ENCODE assay signal across 21 cellular contexts in genomic region chr20:64000906-64001305, GRCh38.
"Had no signal": no experiment of that assay in that cellular context is flagged by ENCODE, and none has a peak within 500 bp of the region (broad histone marks: within the 10 kb centered on the region; RNA-seq: fewer than 3 reads in every experiment).

No MANE protein-coding gene starts in this region.

- DNase-seq: activated CD4-positive, alpha-beta memory T cell treated with anti-CD3 and anti-CD28 coated beads, Interleukin-2, amount 10 ng/mL, durations not matched to agents 7 days and 5 days; activated CD4-positive, alpha-beta T cell treated with anti-CD3 and anti-CD28 coated beads for 48 hours; activated CD4-positive, CD25-positive, alpha-beta regulatory T cell; activated CD8-positive, alpha-beta memory T cell treated with anti-CD3 and anti-CD28 coated beads, Interleukin-2, amount 10 ng/mL, durations not matched to agents 7 days and 5 days; activated naive CD4-positive, alpha-beta T cell; aorta; brain microvascular endothelial cell; central memory CD4-positive, alpha-beta T cell; cortex of kidney; erythroblast; foreskin melanocyte; midbrain; occipital lobe; retina; stimulated activated naive CD4-positive, alpha-beta T cell; T-helper 9 cell had no signal

- H3K9me3 ChIP-seq: tibial nerve, vagina had no signal

- FAIRE-seq: endometrium, keratinocyte had no signal

- H3K4me3 ChIP-seq: lung, tibial nerve, vagina had no signal

- H3K27ac ChIP-seq: brain microvascular endothelial cell, tibial nerve, vagina had no signal

- H3K4me1 ChIP-seq: tibial nerve had no signal

- ATAC-seq: activated CD8-positive, alpha-beta memory T cell treated with anti-CD3 and anti-CD28 coated beads, Interleukin-2, amount 10 ng/mL, durations not matched to agents 7 days and 5 days had no signal

- H3K27me3 ChIP-seq: brain microvascular endothelial cell, tibial nerve, vagina had no signal
